ENCODE assay signal across 30 cellular contexts in genomic region chr11:106128740-106129139, GRCh38. TPM values are rescaled to one million over a fixed set of nuclear protein-coding genes. Genes with fewer than 3 reads are reported as not detected.
"Had no signal": no experiment of that assay in that cellular context is flagged by ENCODE, and none has a peak within 500 bp of the region (broad histone marks: within the 10 kb centered on the region; RNA-seq: fewer than 3 reads in every experiment).

No MANE protein-coding gene starts in this region.

- DNase-seq: activated effector memory CD4-positive, alpha-beta T cell treated with anti-CD3 and anti-CD28 coated beads, Interleukin-2, amount 50 U/mL, for 16 hours; activated effector memory CD4-positive, alpha-beta T cell treated with Interleukin-2 at 50 U/mL for 16 hours; activated gamma-delta T cell; activated gamma-delta T cell treated with Interleukin-2 at 50 U/mL for 16 hours; activated naive CD4-positive, alpha-beta T cell; activated naive CD4-positive, alpha-beta T cell treated with anti-CD3 and anti-CD28 coated beads for 36 hours; activated naive CD4-positive, alpha-beta T cell treated with anti-CD3 and anti-CD28 coated beads, Interleukin-2, amount 10 ng/mL, durations not matched to agents 7 days and 5 days; activated naive CD4-positive, alpha-beta T cell treated with anti-CD3 and anti-CD28 coated beads, Interleukin-2, amount 50 U/mL, for 16 hours; activated naive CD4-positive, alpha-beta T cell treated with Interleukin-2 at 50 U/mL for 16 hours; activated naive CD8-positive, alpha-beta T cell treated with anti-CD3 and anti-CD28 coated beads for 36 hours; activated naive CD8-positive, alpha-beta T cell treated with anti-CD3 and anti-CD28 coated beads, Interleukin-2, amount 10 ng/mL, durations not matched to agents 7 days and 5 days; activated naive CD8-positive, alpha-beta T cell treated with anti-CD3 and anti-CD28 coated beads, Interleukin-2, amount 50 U/mL, for 24 hours; activated T-cell treated with anti-CD3 and anti-CD28 coated beads, Interleukin-2, amount 50 U/mL, for 4 hours; activated T-cell treated with anti-CD3 and anti-CD28 coated beads, Interleukin-2, amount 50 U/mL, for 48 hours; activated T-cell treated with anti-CD3 and anti-CD28 coated beads, Interleukin-2, amount 50 U/mL, for 72 hours; adrenal gland; amniotic stem cell; amygdala; anterior cingulate cortex; aorta; body of pancreas; brain microvascular endothelial cell; caudate nucleus; central memory CD4-positive, alpha-beta T cell; cerebellar nuclear complex had no signal

- ATAC-seq: activated naive CD4-positive, alpha-beta T cell treated with anti-CD3 and anti-CD28 coated beads, Interleukin-2, amount 50 U/mL, for 72 hours; activated naive CD8-positive, alpha-beta T cell treated with anti-CD3 and anti-CD28 coated beads, Interleukin-2, amount 50 U/mL, for 24 hours; activated T-cell treated with anti-CD3 and anti-CD28 coated beads, Interleukin-2, amount 50 U/mL, for 4 hours; activated T-cell treated with anti-CD3 and anti-CD28 coated beads, Interleukin-2, amount 50 U/mL, for 72 hours; activated T-helper 17 cell treated with anti-CD3 and anti-CD28 coated beads, Interleukin-2, amount 50 U/mL, for 72 hours; body of pancreas had no signal

- H3K9me3 ChIP-seq: adrenal gland, ascending aorta, body of pancreas, breast epithelium had no signal

- H3K36me3 ChIP-seq: adrenal gland, ascending aorta, brain microvascular endothelial cell, breast epithelium, cardiac muscle cell had no signal

- H3K4me3 ChIP-seq: adrenal gland, ascending aorta, body of pancreas, breast epithelium, cardiac muscle cell had no signal

- H3K27me3 ChIP-seq: adrenal gland, ascending aorta, body of pancreas, brain microvascular endothelial cell, breast epithelium, cardiac muscle cell had no signal

- H3K4me1 ChIP-seq: ascending aorta, body of pancreas, breast epithelium had no signal

- H3K27ac ChIP-seq: adrenal gland, ascending aorta, body of pancreas, brain microvascular endothelial cell, breast epithelium, cardiac muscle cell had no signal

RNA-seq across cellular contexts. Expression of gene KBTBD3, which starts 51.6 kb away (rescaled TPM):
- total RNA-seq: ascending aorta had no signal
